In genomic region chr10:118259288-118259906, GRCh38 we compare ENCODE assay signal across 8 cellular contexts.
DNase-seq lines count a peak whose midpoint lies in the region; ATAC-seq and TF ChIP-seq lines count a peak whose summit lies in the region.

No MANE protein-coding gene starts in this region.

- H3K9me3 Mint-ChIP-seq in naive thymus-derived CD4-positive, alpha-beta T cell, result no peaks in the 10 kb centered on the region

- H3K4me1 Mint-ChIP-seq in naive thymus-derived CD4-positive, alpha-beta T cell, result peaks cover 0 to 1% (median 0%) of the 10 kb centered on the region in 7 donors

- in situ Hi-C loops in HAP-1 (cut with MboI; ENCODE audit: low sequenced_read_pairs), result no loop called here

- peak; percentile 11 to 46 (median 34) for TF ChIP-seq CTCF in body of pancreas (IDR thresholded peaks at IDR 0.05)

- no peak overlapping the region for H3K4me3 ChIP-seq in HAP-1
- no peak overlapping the region for H3K4me3 ChIP-seq in body of pancreas
- H3K4me3 ChIP-seq in naive thymus-derived CD4-positive, alpha-beta T cell (ENCODE audit: low read length), result no peak overlapping the region

- no peak overlapping the region for H3K4me3 Mint-ChIP-seq in naive thymus-derived CD4-positive, alpha-beta T cell

- H3K36me3 Mint-ChIP-seq in naive thymus-derived CD4-positive, alpha-beta T cell, result no peaks in the 10 kb centered on the region

- TF ChIP-seq POLR2A in body of pancreas (IDR thresholded peaks at IDR 0.05), result no peak

- WGBS in body of pancreas, 2 donors, result 24 to 25% methylated on average over 4 of the region's 4 CpGs

- H3K9me3 ChIP-seq in HAP-1 (no peaks in the 10 kb centered on the region), body of pancreas (no peaks in the 10 kb centered on the region)
- H3K9me3 ChIP-seq in naive thymus-derived CD4-positive, alpha-beta T cell (ENCODE audit: control insufficient read depth in 2 of 3, low read length in 3 of 3), result no peaks in the 10 kb centered on the region

- ATAC-seq in body of pancreas (no peak), HG03439 (IDR thresholded peaks at IDR 0.05; ENCODE audit: unreplicated experiment) (no peak)
- ATAC-seq in naive thymus-derived CD4-positive, alpha-beta T cell, result peak; percentile 31

- peaks cover 63 to 77% (median 68%) of the 10 kb centered on the region in 5 donors for H3K27me3 Mint-ChIP-seq in naive thymus-derived CD4-positive, alpha-beta T cell

- CTCF ChIA-PET in naive thymus-derived CD4-positive, alpha-beta T cell (lab: Charles Lee), result no interaction called here

- H3K27me3 ChIP-seq in HAP-1 (ENCODE audit: low read depth) (peaks cover 51% of the 10 kb centered on the region), body of pancreas (no peaks in the 10 kb centered on the region)
- peaks cover 0 to 3% of the 10 kb centered on the region in 2 donors for H3K27me3 ChIP-seq in naive thymus-derived CD4-positive, alpha-beta T cell (ENCODE audit: control insufficient read depth in 2 of 2, insufficient read depth in 2 of 2, low read length in 2 of 2)

- H3K36me3 ChIP-seq in HAP-1 (replicated peaks) (no peaks in the 10 kb centered on the region), body of pancreas (replicated peaks in 1 of 2; ENCODE audit: insufficient read depth in 1 of 2, low read depth in 2 of 2) (no peaks in the 10 kb centered on the region)
- no peaks in the 10 kb centered on the region for H3K36me3 ChIP-seq in naive thymus-derived CD4-positive, alpha-beta T cell (ENCODE audit: control insufficient read depth in 2 of 3, insufficient read depth in 3 of 3, low read length in 3 of 3)

- POLR2A ChIA-PET in naive thymus-derived CD4-positive, alpha-beta T cell (lab: Charles Lee), result no interaction called here

- H3K4me1 ChIP-seq in HAP-1, result peaks cover 25% of the 10 kb centered on the region
- no peaks in the 10 kb centered on the region for H3K4me1 ChIP-seq in body of pancreas
- no peaks in the 10 kb centered on the region for H3K4me1 ChIP-seq in naive thymus-derived CD4-positive, alpha-beta T cell (ENCODE audit: control insufficient read depth in 2 of 2, insufficient read depth in 2 of 2, low read length in 2 of 2)

- DNase-seq in D341Med (ENCODE audit: low spot score) (peak; percentile 65), HAP-1 (ENCODE audit: low spot score in 2 of 2) (peak; percentile 68 to 83), NCI-H2227 (lab: John Stamatoyannopoulos, UW; ENCODE audit: unreplicated experiment) (peak; percentile 23), body of pancreas (peak; percentile 39 to 58 (median 46)), NCI-H2196 (lab: John Stamatoyannopoulos, UW; ENCODE audit: unreplicated experiment) (no peak)
- peak in 3 of 9 donors; percentile 1 to 23 (median 2) for DNase-seq in naive thymus-derived CD4-positive, alpha-beta T cell
- DNase-seq in activated CD4-positive, CD25-positive, alpha-beta regulatory T cell (lab: John Stamatoyannopoulos, UW), result no peak

- H3K27ac Mint-ChIP-seq in naive thymus-derived CD4-positive, alpha-beta T cell, result no peak overlapping the region

- no peak overlapping the region for H3K27ac ChIP-seq in body of pancreas
- no peak overlapping the region for H3K27ac ChIP-seq in naive thymus-derived CD4-positive, alpha-beta T cell (ENCODE audit: low read depth, low read length)

- intact Hi-C loops in body of pancreas (cut with DNase I), result no loop called here
- intact Hi-C loops in naive thymus-derived CD4-positive, alpha-beta T cell (cut with micrococcal nuclease), result loop anchor here in 1 of 2 donors (5.0 kb wide), 2 partner anchors 283 to 762 kb away; no protein-coding TSS in a partner anchor

Comparison
In these comparisons a context has a peak if more than half of its experiments do, and no peak if none do; other contexts are left out.
1. DNase-seq: peak in D341Med (single experiment), HAP-1 (2 of 2), NCI-H2227 (single experiment) and body of pancreas (4 of 4); none in NCI-H2196 (single experiment) and activated CD4-positive, CD25-positive, alpha-beta regulatory T cell (0 of 4).